ENCODE assay signal across 1 cellular context in the genomic region with DNA sequence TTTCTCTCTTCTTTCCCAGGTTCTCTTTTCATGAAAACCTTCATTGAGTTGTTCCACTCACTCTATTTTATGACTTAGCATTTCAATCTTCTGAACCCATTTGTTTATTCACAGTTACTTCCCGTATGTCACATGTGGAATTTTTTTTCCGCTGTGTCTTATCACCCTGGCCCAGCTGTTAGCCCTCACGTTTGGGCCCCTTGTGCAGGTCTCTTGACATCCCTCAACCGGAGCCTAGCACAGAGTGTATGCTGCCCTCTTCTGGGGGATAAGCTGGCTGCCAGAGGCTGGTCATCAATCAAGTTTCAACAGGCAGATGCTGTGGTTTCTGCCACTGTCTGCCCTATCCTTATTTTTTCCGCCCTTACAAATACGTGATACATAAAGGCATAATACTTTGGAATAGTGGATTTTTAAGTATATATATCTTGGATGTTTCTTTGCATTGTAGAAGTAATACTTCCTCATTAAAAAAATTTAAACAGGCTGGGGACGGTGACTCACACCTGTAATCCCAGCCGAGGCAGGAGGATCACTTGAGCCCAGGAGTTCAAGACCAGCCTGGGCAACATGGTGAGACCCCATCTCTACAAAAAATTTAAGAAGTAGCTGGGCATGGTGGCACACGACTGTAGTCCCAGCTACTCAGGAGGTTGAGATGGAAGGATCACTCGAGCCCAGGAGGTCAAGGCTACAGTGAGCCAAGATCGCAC.
TF ChIP-seq lines count a peak whose summit lies in the region.

No MANE protein-coding gene starts in this region.

TF ChIP-seq in GM23338, 12 proteins besides CTCF, POLR2A, EP300 and RAD21 (continued from another document):
- TF ChIP-seq, protein P1, sequence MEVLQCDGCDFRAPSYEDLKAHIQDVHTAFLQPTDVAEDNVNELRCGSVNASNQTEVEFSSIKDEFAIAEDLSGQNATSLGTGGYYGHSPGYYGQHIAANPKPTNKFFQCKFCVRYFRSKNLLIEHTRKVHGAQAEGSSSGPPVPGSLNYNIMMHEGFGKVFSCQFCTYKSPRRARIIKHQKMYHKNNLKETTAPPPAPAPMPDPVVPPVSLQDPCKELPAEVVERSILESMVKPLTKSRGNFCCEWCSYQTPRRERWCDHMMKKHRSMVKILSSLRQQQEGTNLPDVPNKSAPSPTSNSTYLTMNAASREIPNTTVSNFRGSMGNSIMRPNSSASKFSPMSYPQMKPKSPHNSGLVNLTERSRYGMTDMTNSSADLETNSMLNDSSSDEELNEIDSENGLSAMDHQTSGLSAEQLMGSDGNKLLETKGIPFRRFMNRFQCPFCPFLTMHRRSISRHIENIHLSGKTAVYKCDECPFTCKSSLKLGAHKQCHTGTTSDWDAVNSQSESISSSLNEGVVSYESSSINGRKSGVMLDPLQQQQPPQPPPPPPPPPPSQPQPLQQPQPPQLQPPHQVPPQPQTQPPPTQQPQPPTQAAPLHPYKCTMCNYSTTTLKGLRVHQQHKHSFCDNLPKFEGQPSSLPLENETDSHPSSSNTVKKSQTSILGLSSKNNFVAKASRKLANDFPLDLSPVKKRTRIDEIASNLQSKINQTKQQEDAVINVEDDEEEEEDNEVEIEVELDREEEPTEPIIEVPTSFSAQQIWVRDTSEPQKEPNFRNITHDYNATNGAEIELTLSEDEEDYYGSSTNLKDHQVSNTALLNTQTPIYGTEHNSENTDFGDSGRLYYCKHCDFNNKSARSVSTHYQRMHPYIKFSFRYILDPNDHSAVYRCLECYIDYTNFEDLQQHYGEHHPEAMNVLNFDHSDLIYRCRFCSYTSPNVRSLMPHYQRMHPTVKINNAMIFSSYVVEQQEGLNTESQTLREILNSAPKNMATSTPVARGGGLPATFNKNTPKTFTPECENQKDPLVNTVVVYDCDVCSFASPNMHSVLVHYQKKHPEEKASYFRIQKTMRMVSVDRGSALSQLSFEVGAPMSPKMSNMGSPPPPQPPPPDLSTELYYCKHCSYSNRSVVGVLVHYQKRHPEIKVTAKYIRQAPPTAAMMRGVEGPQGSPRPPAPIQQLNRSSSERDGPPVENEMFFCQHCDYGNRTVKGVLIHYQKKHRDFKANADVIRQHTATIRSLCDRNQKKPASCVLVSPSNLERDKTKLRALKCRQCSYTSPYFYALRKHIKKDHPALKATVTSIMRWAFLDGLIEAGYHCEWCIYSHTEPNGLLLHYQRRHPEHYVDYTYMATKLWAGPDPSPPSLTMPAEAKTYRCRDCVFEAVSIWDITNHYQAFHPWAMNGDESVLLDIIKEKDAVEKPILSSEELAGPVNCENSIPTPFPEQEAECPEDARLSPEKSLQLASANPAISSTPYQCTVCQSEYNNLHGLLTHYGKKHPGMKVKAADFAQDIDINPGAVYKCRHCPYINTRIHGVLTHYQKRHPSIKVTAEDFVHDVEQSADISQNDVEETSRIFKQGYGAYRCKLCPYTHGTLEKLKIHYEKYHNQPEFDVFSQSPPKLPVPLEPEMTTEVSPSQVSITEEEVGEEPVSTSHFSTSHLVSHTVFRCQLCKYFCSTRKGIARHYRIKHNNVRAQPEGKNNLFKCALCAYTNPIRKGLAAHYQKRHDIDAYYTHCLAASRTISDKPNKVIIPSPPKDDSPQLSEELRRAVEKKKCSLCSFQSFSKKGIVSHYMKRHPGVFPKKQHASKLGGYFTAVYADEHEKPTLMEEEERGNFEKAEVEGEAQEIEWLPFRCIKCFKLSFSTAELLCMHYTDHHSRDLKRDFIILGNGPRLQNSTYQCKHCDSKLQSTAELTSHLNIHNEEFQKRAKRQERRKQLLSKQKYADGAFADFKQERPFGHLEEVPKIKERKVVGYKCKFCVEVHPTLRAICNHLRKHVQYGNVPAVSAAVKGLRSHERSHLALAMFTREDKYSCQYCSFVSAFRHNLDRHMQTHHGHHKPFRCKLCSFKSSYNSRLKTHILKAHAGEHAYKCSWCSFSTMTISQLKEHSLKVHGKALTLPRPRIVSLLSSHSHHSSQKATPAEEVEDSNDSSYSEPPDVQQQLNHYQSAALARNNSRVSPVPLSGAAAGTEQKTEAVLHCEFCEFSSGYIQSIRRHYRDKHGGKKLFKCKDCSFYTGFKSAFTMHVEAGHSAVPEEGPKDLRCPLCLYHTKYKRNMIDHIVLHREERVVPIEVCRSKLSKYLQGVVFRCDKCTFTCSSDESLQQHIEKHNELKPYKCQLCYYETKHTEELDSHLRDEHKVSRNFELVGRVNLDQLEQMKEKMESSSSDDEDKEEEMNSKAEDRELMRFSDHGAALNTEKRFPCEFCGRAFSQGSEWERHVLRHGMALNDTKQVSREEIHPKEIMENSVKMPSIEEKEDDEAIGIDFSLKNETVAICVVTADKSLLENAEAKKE (CRISPR knock-in tag; IDR thresholded peaks at IDR 0.05), result no peak
- TF ChIP-seq, protein P2, sequence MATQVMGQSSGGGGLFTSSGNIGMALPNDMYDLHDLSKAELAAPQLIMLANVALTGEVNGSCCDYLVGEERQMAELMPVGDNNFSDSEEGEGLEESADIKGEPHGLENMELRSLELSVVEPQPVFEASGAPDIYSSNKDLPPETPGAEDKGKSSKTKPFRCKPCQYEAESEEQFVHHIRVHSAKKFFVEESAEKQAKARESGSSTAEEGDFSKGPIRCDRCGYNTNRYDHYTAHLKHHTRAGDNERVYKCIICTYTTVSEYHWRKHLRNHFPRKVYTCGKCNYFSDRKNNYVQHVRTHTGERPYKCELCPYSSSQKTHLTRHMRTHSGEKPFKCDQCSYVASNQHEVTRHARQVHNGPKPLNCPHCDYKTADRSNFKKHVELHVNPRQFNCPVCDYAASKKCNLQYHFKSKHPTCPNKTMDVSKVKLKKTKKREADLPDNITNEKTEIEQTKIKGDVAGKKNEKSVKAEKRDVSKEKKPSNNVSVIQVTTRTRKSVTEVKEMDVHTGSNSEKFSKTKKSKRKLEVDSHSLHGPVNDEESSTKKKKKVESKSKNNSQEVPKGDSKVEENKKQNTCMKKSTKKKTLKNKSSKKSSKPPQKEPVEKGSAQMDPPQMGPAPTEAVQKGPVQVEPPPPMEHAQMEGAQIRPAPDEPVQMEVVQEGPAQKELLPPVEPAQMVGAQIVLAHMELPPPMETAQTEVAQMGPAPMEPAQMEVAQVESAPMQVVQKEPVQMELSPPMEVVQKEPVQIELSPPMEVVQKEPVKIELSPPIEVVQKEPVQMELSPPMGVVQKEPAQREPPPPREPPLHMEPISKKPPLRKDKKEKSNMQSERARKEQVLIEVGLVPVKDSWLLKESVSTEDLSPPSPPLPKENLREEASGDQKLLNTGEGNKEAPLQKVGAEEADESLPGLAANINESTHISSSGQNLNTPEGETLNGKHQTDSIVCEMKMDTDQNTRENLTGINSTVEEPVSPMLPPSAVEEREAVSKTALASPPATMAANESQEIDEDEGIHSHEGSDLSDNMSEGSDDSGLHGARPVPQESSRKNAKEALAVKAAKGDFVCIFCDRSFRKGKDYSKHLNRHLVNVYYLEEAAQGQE (IDR thresholded peaks at IDR 0.05; ENCODE audit: unreplicated experiment), result no peak
- TF ChIP-seq POLR2AphosphoS5 (IDR thresholded peaks at IDR 0.05; ENCODE audit: low read depth), result no peak
- no peak for TF ChIP-seq ZNF331 (CRISPR knock-in tag; IDR thresholded peaks at IDR 0.05; ENCODE audit: low read depth)
- no peak for TF ChIP-seq JUNB (IDR thresholded peaks at IDR 0.05; ENCODE audit: unreplicated experiment)
- no peak for TF ChIP-seq STAT1 (IDR thresholded peaks at IDR 0.05; ENCODE audit: unreplicated experiment)
- TF ChIP-seq CREB1 (CRISPR knock-in tag; IDR thresholded peaks at IDR 0.05; ENCODE audit: low read depth), result no peak
- TF ChIP-seq, protein P3, sequence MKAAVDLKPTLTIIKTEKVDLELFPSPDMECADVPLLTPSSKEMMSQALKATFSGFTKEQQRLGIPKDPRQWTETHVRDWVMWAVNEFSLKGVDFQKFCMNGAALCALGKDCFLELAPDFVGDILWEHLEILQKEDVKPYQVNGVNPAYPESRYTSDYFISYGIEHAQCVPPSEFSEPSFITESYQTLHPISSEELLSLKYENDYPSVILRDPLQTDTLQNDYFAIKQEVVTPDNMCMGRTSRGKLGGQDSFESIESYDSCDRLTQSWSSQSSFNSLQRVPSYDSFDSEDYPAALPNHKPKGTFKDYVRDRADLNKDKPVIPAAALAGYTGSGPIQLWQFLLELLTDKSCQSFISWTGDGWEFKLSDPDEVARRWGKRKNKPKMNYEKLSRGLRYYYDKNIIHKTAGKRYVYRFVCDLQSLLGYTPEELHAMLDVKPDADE (IDR thresholded peaks at IDR 0.05), result no peak
TF ChIP-seq in GM23338: peak in this region for 0.
